In genomic region chr3:195909294-195909644, GRCh38 we compare ENCODE assay signal across 8 cellular contexts. TPM values are rescaled to one million over a fixed set of nuclear protein-coding genes. Genes with fewer than 3 reads are reported as not detected.
DNase-seq lines count a peak whose midpoint lies in the region; ATAC-seq and TF ChIP-seq lines count a peak whose summit lies in the region.

No MANE protein-coding gene starts in this region.

- WGBS in heart right ventricle, 2 donors = 1% methylated on average over 30 to 42 of the region's 47 CpGs

- no peak overlapping the region for H3K27ac ChIP-seq in SK-N-MC
- peak overlapping the region in 4 of 10 donors; percentile 39 to 87 (median 52) for H3K27ac ChIP-seq in heart right ventricle
- H3K27ac ChIP-seq in subcutaneous abdominal adipose tissue (ENCODE audit: low read depth, low read length) = no peak overlapping the region

- H3K27me3 Mint-ChIP-seq in activated T-cell treated with anti-CD3 and anti-CD28 coated beads, Interleukin-2, amount 50 U/mL, for 24 hours = no peaks in the 10 kb centered on the region

- H3K4me1 ChIP-seq in heart right ventricle = peaks cover 12 to 53% (median 29%) of the 10 kb centered on the region in 9 donors
- peaks cover 2 to 43% (median 31%) of the 10 kb centered on the region in 5 donors for H3K4me1 ChIP-seq in subcutaneous abdominal adipose tissue (ENCODE audit: control insufficient read depth in 5 of 5, insufficient read depth in 5 of 5, low read length in 5 of 5)

- H3K4me1 Mint-ChIP-seq in activated T-cell treated with anti-CD3 and anti-CD28 coated beads, Interleukin-2, amount 50 U/mL, for 24 hours (ENCODE audit: low read depth) = peaks cover 50% of the 10 kb centered on the region

- DNase-seq in activated T-cell treated with anti-CD3 and anti-CD28 coated beads, Interleukin-2, amount 50 U/mL, for 24 hours = no peak
- DNase-seq in activated T-cell treated with anti-CD3 and anti-CD28 coated beads, Interleukin-2, amount 50 U/mL, for 48 hours = no peak
- DNase-seq in SK-N-MC (ENCODE audit: low read depth, low spot score) = no peak
- no peak for DNase-seq in heart right ventricle
- no peak for DNase-seq in NCI-H146 (lab: John Stamatoyannopoulos, UW)
- DNase-seq in OCI-M2 (lab: John Stamatoyannopoulos, UW; ENCODE audit: unreplicated experiment) = no peak

- H3K9me3 Mint-ChIP-seq in activated T-cell treated with anti-CD3 and anti-CD28 coated beads, Interleukin-2, amount 50 U/mL, for 24 hours = no peaks in the 10 kb centered on the region

- peak overlapping the region; percentile 86 for H3K4me3 ChIP-seq in SK-N-MC
- H3K4me3 ChIP-seq in heart right ventricle = peak overlapping the region in 9 of 10 donors; percentile 58 to 89 (median 66)
- peak overlapping the region in 4 of 5 donors; percentile 48 to 71 (median 60) for H3K4me3 ChIP-seq in subcutaneous abdominal adipose tissue (ENCODE audit: low read depth in 1 of 5, low read length in 5 of 5)

- no peak for TF ChIP-seq CTCF in heart right ventricle (IDR thresholded peaks at IDR 0.05)

- H3K36me3 ChIP-seq in SK-N-MC (ENCODE audit: insufficient read depth, low read length) (peaks cover 8% of the 10 kb centered on the region), heart right ventricle (no peaks in the 10 kb centered on the region), subcutaneous abdominal adipose tissue (ENCODE audit: control insufficient read depth in 5 of 5, insufficient read depth in 5 of 5, low read length in 5 of 5) (no peaks in the 10 kb centered on the region)

- H3K9ac ChIP-seq in SK-N-MC (ENCODE audit: insufficient read length) = peak overlapping the region; percentile 46
- H3K9ac ChIP-seq in subcutaneous abdominal adipose tissue (ENCODE audit: low read length in 5 of 5) = peak overlapping the region in 1 of 5 donors; percentile 64

- intact Hi-C loops in heart right ventricle (cut with DNase I) = no loop called here

- no peak overlapping the region for H3K27ac Mint-ChIP-seq in activated T-cell treated with anti-CD3 and anti-CD28 coated beads, Interleukin-2, amount 50 U/mL, for 24 hours

- peak; percentile 24 for ATAC-seq in HG02970 (IDR thresholded peaks at IDR 0.05; ENCODE audit: low FRiP score, unreplicated experiment)
- peak in 4 of 8 donors; percentile 1 to 2 (median 2) for ATAC-seq in heart right ventricle

- peaks cover 16% of the 10 kb centered on the region for H3K36me3 Mint-ChIP-seq in activated T-cell treated with anti-CD3 and anti-CD28 coated beads, Interleukin-2, amount 50 U/mL, for 24 hours (ENCODE audit: low read depth)

- H3K9me3 ChIP-seq in SK-N-MC (ENCODE audit: low read depth, low read length) = no peaks in the 10 kb centered on the region
- no peaks in the 10 kb centered on the region for H3K9me3 ChIP-seq in heart right ventricle
- no peaks in the 10 kb centered on the region for H3K9me3 ChIP-seq in subcutaneous abdominal adipose tissue (ENCODE audit: control insufficient read depth in 5 of 5, low read length in 5 of 5)

- H3K27me3 ChIP-seq in heart right ventricle (no peaks in the 10 kb centered on the region), subcutaneous abdominal adipose tissue (ENCODE audit: control insufficient read depth in 5 of 5, insufficient read depth in 4 of 5, low read length in 5 of 5) (no peaks in the 10 kb centered on the region)

- peak overlapping the region; percentile 43 for H3K4me3 Mint-ChIP-seq in activated T-cell treated with anti-CD3 and anti-CD28 coated beads, Interleukin-2, amount 50 U/mL, for 24 hours

RNA-seq across cellular contexts. Expression of gene TNK2, which starts 0.9 kb away (rescaled TPM):
- total RNA-seq in heart right ventricle = 10 to 100 TPM; 17.6 to 47.3 (median 32.2) TPM
- polyA plus RNA-seq in heart right ventricle = 10 to 100 TPM; 31.3 to 48.3 TPM
